13 cellular contexts compared by ENCODE assay signal in the genomic region with DNA sequence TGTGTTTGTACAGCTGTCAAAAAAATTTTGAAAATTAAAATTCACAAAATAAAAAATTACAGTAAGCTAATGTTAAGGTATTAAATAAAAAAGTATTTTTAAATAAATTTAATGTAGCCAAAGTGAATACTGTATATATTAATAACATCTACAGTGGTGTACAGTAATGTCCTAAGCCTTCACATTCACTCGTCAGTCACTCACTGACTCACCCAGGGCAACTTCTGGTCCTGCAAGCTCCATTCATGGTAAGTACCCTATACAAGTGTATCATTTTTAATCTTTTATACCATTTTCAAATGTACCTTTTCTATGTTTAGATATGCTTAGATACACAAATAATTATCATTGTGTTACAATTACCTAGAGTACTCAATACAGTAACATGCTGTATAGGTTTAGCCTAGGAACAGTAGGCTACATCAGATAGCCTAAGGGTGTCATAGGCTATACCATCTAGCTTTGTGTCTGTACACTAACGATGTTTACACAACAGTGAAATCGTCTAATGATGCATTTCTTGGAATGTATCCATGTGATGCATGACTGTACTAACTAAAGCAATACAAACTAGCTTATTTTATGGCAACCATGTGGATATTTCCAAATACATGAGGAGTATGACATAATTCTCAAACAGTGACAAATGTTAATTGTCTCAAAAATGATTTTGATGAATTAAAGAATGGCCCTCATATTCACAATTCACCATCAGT. TPM values are rescaled to one million over a fixed set of nuclear protein-coding genes. Genes with fewer than 3 reads are reported as not detected.
DNase-seq lines count a peak whose midpoint lies in the region; ATAC-seq, FAIRE-seq and TF ChIP-seq lines count a peak whose summit lies in the region.
"Had no signal": no experiment of that assay in that cellular context is flagged by ENCODE, and none has a peak within 500 bp of the region (broad histone marks: within the 10 kb centered on the region; RNA-seq: fewer than 3 reads in every experiment).

No MANE protein-coding gene starts in this region.

- H3K27ac Mint-ChIP-seq in CD4-positive, alpha-beta T cell, result no peak overlapping the region
- no peak overlapping the region for H3K27ac Mint-ChIP-seq in activated T-helper 2 cell treated with anti-CD3 and anti-CD28 coated beads, Interferon-gamma antibody, Interleukin-2, Interleukin-4, amounts not matched to agents 10 μg/mL and 5 μg/mL and 100 μg/mL, durations not matched to agents 14 hours and 24 hours and 36 hours
- H3K27ac Mint-ChIP-seq: T-helper 2 cell treated with Interferon-gamma antibody and Interleukin-4, amounts not matched to agents 5 μg/mL and 100 μg/mL, for 36 hours had no signal

- no peaks in the 10 kb centered on the region for H3K27me3 Mint-ChIP-seq in CD4-positive, alpha-beta T cell
- H3K27me3 Mint-ChIP-seq in activated T-helper 2 cell treated with anti-CD3 and anti-CD28 coated beads, Interferon-gamma antibody, Interleukin-2, Interleukin-4, amounts not matched to agents 10 μg/mL and 5 μg/mL and 100 μg/mL, durations not matched to agents 14 hours and 24 hours and 36 hours (ENCODE audit: low read depth), result no peaks in the 10 kb centered on the region

- CTCF ChIA-PET in CD4-positive, alpha-beta T cell (lab: Charles Lee), result interaction anchor here (0.6 to 1.9 kb wide), 3 partner anchors 13 to 695 kb away, joined by 3 to 4 read pairs (median 4); partner anchors contain the start of gene DDX60

- H3K4me3 Mint-ChIP-seq in CD4-positive, alpha-beta T cell, result no peak overlapping the region
- H3K4me3 Mint-ChIP-seq in activated T-helper 2 cell treated with anti-CD3 and anti-CD28 coated beads, Interferon-gamma antibody, Interleukin-2, Interleukin-4, amounts not matched to agents 10 μg/mL and 5 μg/mL and 100 μg/mL, durations not matched to agents 14 hours and 24 hours and 36 hours (ENCODE audit: low read depth), result no peak overlapping the region
- H3K4me3 Mint-ChIP-seq: T-helper 2 cell treated with Interferon-gamma antibody and Interleukin-4, amounts not matched to agents 5 μg/mL and 100 μg/mL, for 36 hours had no signal

- H3K4me1 Mint-ChIP-seq in CD4-positive, alpha-beta T cell (ENCODE audit: low read depth), result peaks cover 23% of the 10 kb centered on the region
- H3K4me1 Mint-ChIP-seq in activated T-helper 2 cell treated with anti-CD3 and anti-CD28 coated beads, Interferon-gamma antibody, Interleukin-2, Interleukin-4, amounts not matched to agents 10 μg/mL and 5 μg/mL and 100 μg/mL, durations not matched to agents 14 hours and 24 hours and 36 hours (ENCODE audit: low read depth), result peaks cover 11% of the 10 kb centered on the region

- intact Hi-C loops in left colon (cut with DNase I, micrococcal nuclease), result no loop called here
- intact Hi-C loops in CD4-positive, alpha-beta T cell (cut with DNase I, micrococcal nuclease), result no loop called here
- intact Hi-C loops in activated T-helper 2 cell treated with anti-CD3 and anti-CD28 coated beads, Interferon-gamma antibody, Interleukin-2, Interleukin-4, amounts not matched to agents 10 μg/mL and 5 μg/mL and 100 μg/mL, durations not matched to agents 14 hours and 24 hours and 36 hours (cut with micrococcal nuclease), result no loop called here

- no peak overlapping the region for H3K4me3 ChIP-seq in astrocyte of the cerebellum (ENCODE audit: low read depth, low read length)
- H3K4me3 ChIP-seq: cardiac muscle cell, PC-9 had no signal

- H3K9me3 Mint-ChIP-seq in CD4-positive, alpha-beta T cell, result no peaks in the 10 kb centered on the region
- H3K9me3 Mint-ChIP-seq in activated T-helper 2 cell treated with anti-CD3 and anti-CD28 coated beads, Interferon-gamma antibody, Interleukin-2, Interleukin-4, amounts not matched to agents 10 μg/mL and 5 μg/mL and 100 μg/mL, durations not matched to agents 14 hours and 24 hours and 36 hours, result no peaks in the 10 kb centered on the region
- H3K9me3 Mint-ChIP-seq: T-helper 2 cell treated with Interferon-gamma antibody and Interleukin-4, amounts not matched to agents 5 μg/mL and 100 μg/mL, for 36 hours had no signal

- no peaks in the 10 kb centered on the region for H3K9me3 ChIP-seq in CD4-positive, alpha-beta T cell (ENCODE audit: control insufficient read depth, low read length)

- no peak for FAIRE-seq in D721Med (lab: Jason Lieb, UNC)

- POLR2A ChIA-PET in CD4-positive, alpha-beta T cell (lab: Charles Lee), result interaction anchor here (0.6 to 3.4 kb wide), 2 partner anchors 13 to 705 kb away, joined by 4 to 10 read pairs; partner anchors contain the start of genes CBR4 and DDX60

- peak; percentile 20 for ATAC-seq in left colon
- ATAC-seq in CD4-positive, alpha-beta T cell (ENCODE audit: poor library complexity), result no peak

- peaks cover 88% of the 10 kb centered on the region for H3K36me3 Mint-ChIP-seq in CD4-positive, alpha-beta T cell (ENCODE audit: low read depth)
- H3K36me3 Mint-ChIP-seq in activated T-helper 2 cell treated with anti-CD3 and anti-CD28 coated beads, Interferon-gamma antibody, Interleukin-2, Interleukin-4, amounts not matched to agents 10 μg/mL and 5 μg/mL and 100 μg/mL, durations not matched to agents 14 hours and 24 hours and 36 hours (ENCODE audit: low read depth), result peaks cover 55% of the 10 kb centered on the region

- H3K27ac ChIP-seq in CD4-positive, alpha-beta T cell (ENCODE audit: low read depth, low read length), result no peak overlapping the region
- H3K27ac ChIP-seq: cardiac muscle cell, PC-9 had no signal

- in situ Hi-C loops in astrocyte of the cerebellum (cut with HindIII; ENCODE audit: low sequenced_read_pairs), result no loop called here

- H3K27me3 ChIP-seq in CD4-positive, alpha-beta T cell (ENCODE audit: control insufficient read depth, insufficient read depth, low read length), result no peaks in the 10 kb centered on the region
- H3K27me3 ChIP-seq: cardiac muscle cell had no signal

- TF ChIP-seq CTCF in astrocyte of the cerebellum (IDR thresholded peaks at IDR 0.05; ENCODE audit: low read depth, low read length, missing control alignments), result no peak
- no peak for TF ChIP-seq CTCF in D721Med (IDR thresholded peaks at IDR 0.05; ENCODE audit: insufficient read depth, missing control alignments)
- no peak for TF ChIP-seq CTCF in CD4-positive, alpha-beta T cell (IDR thresholded peaks at IDR 0.05)

- DNase-seq in GM04504 (ENCODE audit: low read depth) (peak; percentile 80), NCI-H1092 (lab: John Stamatoyannopoulos, UW) (peak; percentile 36), astrocyte of the cerebellum (ENCODE audit: low read depth) (peak; percentile 11), left colon (no peak), D721Med (ENCODE audit: insufficient read length, low spot score) (no peak)
- DNase-seq in CD4-positive, alpha-beta T cell, result no peak
- DNase-seq in activated T-helper 2 cell treated with anti-CD3 and anti-CD28 coated beads, Interferon-gamma antibody, Interleukin-2, Interleukin-4, amounts not matched to agents 10 μg/mL and 5 μg/mL and 100 μg/mL, durations not matched to agents 14 hours and 24 hours and 36 hours (ENCODE audit: low spot score), result no peak
- DNase-seq: GF-D8, glutamatergic neuron, Kasumi-1 had no signal

RNA-seq across cellular contexts. Expression of gene DDX60, which starts 13.7 kb away (rescaled TPM):
- total RNA-seq in left colon, result 10 to 100 TPM; 76.1 to 98.5 TPM
- 10 to 100 TPM; 11.9 to 12.2 TPM for total RNA-seq in CD4-positive, alpha-beta T cell
- 5.3 and 5.6 TPM in 2 replicates for total RNA-seq in activated T-helper 2 cell treated with anti-CD3 and anti-CD28 coated beads, Interferon-gamma antibody, Interleukin-2, Interleukin-4, amounts not matched to agents 10 μg/mL and 5 μg/mL and 100 μg/mL, durations not matched to agents 14 hours and 24 hours and 36 hours

Comparison
In these comparisons a context has a peak if more than half of its experiments do, and no peak if none do; other contexts are left out.
1. DNase-seq: peak in GM04504 (single experiment), NCI-H1092 (single experiment) and astrocyte of the cerebellum (single experiment); none in left colon (0 of 2), D721Med (single experiment), CD4-positive, alpha-beta T cell (0 of 10) and activated T-helper 2 cell treated with anti-CD3 and anti-CD28 coated beads, Interferon-gamma antibody, Interleukin-2, Interleukin-4, amounts not matched to agents 10 μg/mL and 5 μg/mL and 100 μg/mL, durations not matched to agents 14 hours and 24 hours and 36 hours (single experiment).
2. RNA of gene DDX60, which starts 13.7 kb away (total RNA-seq): 76.1 to 98.5 TPM in left colon; 11.9 to 12.2 TPM in CD4-positive, alpha-beta T cell and 5.3 to 5.6 TPM in activated T-helper 2 cell treated with anti-CD3 and anti-CD28 coated beads, Interferon-gamma antibody, Interleukin-2, Interleukin-4, amounts not matched to agents 10 μg/mL and 5 μg/mL and 100 μg/mL, durations not matched to agents 14 hours and 24 hours and 36 hours; every median in the first group is over 4 times any median in the second.